8 cellular contexts compared by ENCODE assay signal in genomic region chr12:124837958-124838803, GRCh38. TPM values are rescaled to one million over a fixed set of nuclear protein-coding genes. Genes with fewer than 3 reads are reported as not detected.
DNase-seq lines count a peak whose midpoint lies in the region; ATAC-seq lines count a peak whose summit lies in the region.

No MANE protein-coding gene starts in this region.

- DNase-seq in COLO668 (lab: John Stamatoyannopoulos, UW; ENCODE audit: unreplicated experiment) = peak; percentile 74
- peak; percentile 84 for DNase-seq in NCI-H2196 treated with DMSO at 0.1 percent for 48 hours (lab: John Stamatoyannopoulos, UW; ENCODE audit: unreplicated experiment)
- DNase-seq in cerebellum (ENCODE audit: low spot score) = peak; percentile 82
- peak; percentile 93 to 95 for DNase-seq in lung microvascular endothelial cell (ENCODE audit: low read depth in 2 of 2)
- no peak for DNase-seq in NOMO-1 treated with DMSO at 0.1 percent for 48 hours (lab: John Stamatoyannopoulos, UW; ENCODE audit: unreplicated experiment)

- ATAC-seq in HG03159 (IDR thresholded peaks at IDR 0.05; ENCODE audit: unreplicated experiment) (no peak), HG03442 (IDR thresholded peaks at IDR 0.05; ENCODE audit: unreplicated experiment) (no peak), GM18511 (IDR thresholded peaks at IDR 0.05; ENCODE audit: unreplicated experiment) (no peak)

RNA-seq across cellular contexts. Expression of gene SCARB1, which starts 25.5 kb away (rescaled TPM):
- total RNA-seq in cerebellum (11.4 TPM), lung microvascular endothelial cell (7.6 and 11.9 TPM in 2 replicates)
